In the genomic region with DNA sequence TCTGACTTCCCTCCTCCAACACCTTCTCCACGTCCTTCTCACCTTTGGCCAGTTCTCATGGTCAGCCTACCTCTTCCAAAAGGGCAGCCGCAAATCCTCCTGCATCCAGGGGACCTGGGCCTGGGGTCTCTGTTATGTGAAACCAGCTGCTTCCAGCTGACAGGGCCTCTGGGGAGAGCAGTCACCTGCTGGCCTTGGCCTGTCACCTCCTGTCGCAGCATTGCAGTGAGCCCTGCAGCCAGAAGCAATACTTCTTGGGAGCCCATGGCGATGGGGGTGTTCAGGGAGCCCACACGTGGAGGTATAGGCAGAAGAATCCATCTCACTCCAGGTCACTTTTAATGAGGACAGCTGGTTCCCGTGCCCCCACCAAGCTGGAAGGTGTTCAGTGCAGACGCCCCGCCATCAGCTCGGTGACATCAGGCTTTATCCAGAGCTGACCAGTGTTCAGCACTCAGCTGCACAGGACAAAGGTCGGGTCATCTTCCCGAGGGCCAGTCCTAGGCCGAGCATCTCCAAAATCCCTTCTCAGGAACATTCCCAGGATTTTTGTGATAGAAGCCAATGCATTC, we compare ENCODE assay signal across 2 cellular contexts.
TF ChIP-seq lines count a peak whose summit lies in the region.

No MANE protein-coding gene starts in this region.

TF ChIP-seq in SK-N-SH, 30 proteins besides CTCF, POLR2A, EP300 and RAD21 (continued from another document):
- TF ChIP-seq, protein P1, sequence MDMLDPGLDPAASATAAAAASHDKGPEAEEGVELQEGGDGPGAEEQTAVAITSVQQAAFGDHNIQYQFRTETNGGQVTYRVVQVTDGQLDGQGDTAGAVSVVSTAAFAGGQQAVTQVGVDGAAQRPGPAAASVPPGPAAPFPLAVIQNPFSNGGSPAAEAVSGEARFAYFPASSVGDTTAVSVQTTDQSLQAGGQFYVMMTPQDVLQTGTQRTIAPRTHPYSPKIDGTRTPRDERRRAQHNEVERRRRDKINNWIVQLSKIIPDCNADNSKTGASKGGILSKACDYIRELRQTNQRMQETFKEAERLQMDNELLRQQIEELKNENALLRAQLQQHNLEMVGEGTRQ (IDR thresholded peaks at IDR 0.05; ENCODE audit: borderline replicate concordance, low read depth, low read length) = no peak
- TF ChIP-seq SMC3 (IDR thresholded peaks at IDR 0.05; ENCODE audit: low read depth, low read length) (no peak), POLR2AphosphoS5 (IDR thresholded peaks at IDR 0.05; ENCODE audit: low read depth, low read length) (no peak), TEAD4 (IDR thresholded peaks at IDR 0.05; ENCODE audit: borderline replicate concordance, insufficient read depth) (no peak), NRF1 (IDR thresholded peaks at IDR 0.05; ENCODE audit: low read depth, low read length) (no peak), SIN3A (IDR thresholded peaks at IDR 0.05; ENCODE audit: borderline replicate concordance, low read depth, low read length) (no peak), GATA2 (CRISPR knock-in tag; IDR thresholded peaks at IDR 0.05) (no peak), RCOR1 (IDR thresholded peaks at IDR 0.05; ENCODE audit: low read length) (no peak)

TF ChIP-seq in SK-N-SH treated with all-trans-retinoic acid at 6 μM for 48 hours, 23 proteins besides CTCF, POLR2A, EP300 and RAD21:
- TF ChIP-seq, protein P2, sequence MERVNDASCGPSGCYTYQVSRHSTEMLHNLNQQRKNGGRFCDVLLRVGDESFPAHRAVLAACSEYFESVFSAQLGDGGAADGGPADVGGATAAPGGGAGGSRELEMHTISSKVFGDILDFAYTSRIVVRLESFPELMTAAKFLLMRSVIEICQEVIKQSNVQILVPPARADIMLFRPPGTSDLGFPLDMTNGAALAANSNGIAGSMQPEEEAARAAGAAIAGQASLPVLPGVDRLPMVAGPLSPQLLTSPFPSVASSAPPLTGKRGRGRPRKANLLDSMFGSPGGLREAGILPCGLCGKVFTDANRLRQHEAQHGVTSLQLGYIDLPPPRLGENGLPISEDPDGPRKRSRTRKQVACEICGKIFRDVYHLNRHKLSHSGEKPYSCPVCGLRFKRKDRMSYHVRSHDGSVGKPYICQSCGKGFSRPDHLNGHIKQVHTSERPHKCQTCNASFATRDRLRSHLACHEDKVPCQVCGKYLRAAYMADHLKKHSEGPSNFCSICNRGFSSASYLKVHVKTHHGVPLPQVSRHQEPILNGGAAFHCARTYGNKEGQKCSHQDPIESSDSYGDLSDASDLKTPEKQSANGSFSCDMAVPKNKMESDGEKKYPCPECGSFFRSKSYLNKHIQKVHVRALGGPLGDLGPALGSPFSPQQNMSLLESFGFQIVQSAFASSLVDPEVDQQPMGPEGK (CRISPR knock-in tag; IDR thresholded peaks at IDR 0.05; ENCODE audit: borderline replicate concordance) = no peak
- TF ChIP-seq, protein P3, sequence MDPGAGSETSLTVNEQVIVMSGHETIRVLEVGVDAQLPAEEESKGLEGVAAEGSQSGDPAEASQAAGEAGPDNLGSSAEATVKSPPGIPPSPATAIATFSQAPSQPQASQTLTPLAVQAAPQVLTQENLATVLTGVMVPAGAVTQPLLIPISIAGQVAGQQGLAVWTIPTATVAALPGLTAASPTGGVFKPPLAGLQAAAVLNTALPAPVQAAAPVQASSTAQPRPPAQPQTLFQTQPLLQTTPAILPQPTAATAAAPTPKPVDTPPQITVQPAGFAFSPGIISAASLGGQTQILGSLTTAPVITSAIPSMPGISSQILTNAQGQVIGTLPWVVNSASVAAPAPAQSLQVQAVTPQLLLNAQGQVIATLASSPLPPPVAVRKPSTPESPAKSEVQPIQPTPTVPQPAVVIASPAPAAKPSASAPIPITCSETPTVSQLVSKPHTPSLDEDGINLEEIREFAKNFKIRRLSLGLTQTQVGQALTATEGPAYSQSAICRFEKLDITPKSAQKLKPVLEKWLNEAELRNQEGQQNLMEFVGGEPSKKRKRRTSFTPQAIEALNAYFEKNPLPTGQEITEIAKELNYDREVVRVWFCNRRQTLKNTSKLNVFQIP (CRISPR knock-in tag; IDR thresholded peaks at IDR 0.05; ENCODE audit: borderline replicate concordance, low read depth) = no peak
- TF ChIP-seq ZNF565 (CRISPR knock-in tag; conservative IDR thresholded peaks at IDR 0.05; ENCODE audit: low read depth) (no peak), CSDC2 (CRISPR knock-in tag; IDR thresholded peaks at IDR 0.05) (no peak), ZFP30 (CRISPR knock-in tag; IDR thresholded peaks at IDR 0.05) (no peak), PPARA (CRISPR knock-in tag; IDR thresholded peaks at IDR 0.05; ENCODE audit: borderline replicate concordance) (no peak), ZNF70 (CRISPR knock-in tag; IDR thresholded peaks at IDR 0.05) (no peak), GLIS3 (CRISPR knock-in tag; IDR thresholded peaks at IDR 0.05) (no peak), BACH2 (CRISPR knock-in tag; IDR thresholded peaks at IDR 0.05; ENCODE audit: borderline replicate concordance) (no peak), ARNTL (CRISPR knock-in tag; IDR thresholded peaks at IDR 0.05; ENCODE audit: borderline replicate concordance, low read depth) (no peak), TCF4 (CRISPR knock-in tag; IDR thresholded peaks at IDR 0.05; ENCODE audit: borderline replicate concordance) (no peak), OSR1 (CRISPR knock-in tag; IDR thresholded peaks at IDR 0.05) (no peak), ZC3H10 (CRISPR knock-in tag; IDR thresholded peaks at IDR 0.05) (no peak), SNAI2 (CRISPR knock-in tag; IDR thresholded peaks at IDR 0.05) (no peak), RARB (CRISPR knock-in tag; IDR thresholded peaks at IDR 0.05) (no peak), TOX (CRISPR knock-in tag; IDR thresholded peaks at IDR 0.05; ENCODE audit: borderline replicate concordance) (no peak), ZFP3 (CRISPR knock-in tag; IDR thresholded peaks at IDR 0.05) (no peak)
- TF ChIP-seq, protein P4, sequence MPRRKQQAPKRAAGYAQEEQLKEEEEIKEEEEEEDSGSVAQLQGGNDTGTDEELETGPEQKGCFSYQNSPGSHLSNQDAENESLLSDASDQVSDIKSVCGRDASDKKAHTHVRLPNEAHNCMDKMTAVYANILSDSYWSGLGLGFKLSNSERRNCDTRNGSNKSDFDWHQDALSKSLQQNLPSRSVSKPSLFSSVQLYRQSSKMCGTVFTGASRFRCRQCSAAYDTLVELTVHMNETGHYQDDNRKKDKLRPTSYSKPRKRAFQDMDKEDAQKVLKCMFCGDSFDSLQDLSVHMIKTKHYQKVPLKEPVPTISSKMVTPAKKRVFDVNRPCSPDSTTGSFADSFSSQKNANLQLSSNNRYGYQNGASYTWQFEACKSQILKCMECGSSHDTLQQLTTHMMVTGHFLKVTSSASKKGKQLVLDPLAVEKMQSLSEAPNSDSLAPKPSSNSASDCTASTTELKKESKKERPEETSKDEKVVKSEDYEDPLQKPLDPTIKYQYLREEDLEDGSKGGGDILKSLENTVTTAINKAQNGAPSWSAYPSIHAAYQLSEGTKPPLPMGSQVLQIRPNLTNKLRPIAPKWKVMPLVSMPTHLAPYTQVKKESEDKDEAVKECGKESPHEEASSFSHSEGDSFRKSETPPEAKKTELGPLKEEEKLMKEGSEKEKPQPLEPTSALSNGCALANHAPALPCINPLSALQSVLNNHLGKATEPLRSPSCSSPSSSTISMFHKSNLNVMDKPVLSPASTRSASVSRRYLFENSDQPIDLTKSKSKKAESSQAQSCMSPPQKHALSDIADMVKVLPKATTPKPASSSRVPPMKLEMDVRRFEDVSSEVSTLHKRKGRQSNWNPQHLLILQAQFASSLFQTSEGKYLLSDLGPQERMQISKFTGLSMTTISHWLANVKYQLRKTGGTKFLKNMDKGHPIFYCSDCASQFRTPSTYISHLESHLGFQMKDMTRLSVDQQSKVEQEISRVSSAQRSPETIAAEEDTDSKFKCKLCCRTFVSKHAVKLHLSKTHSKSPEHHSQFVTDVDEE (CRISPR knock-in tag; IDR thresholded peaks at IDR 0.05) = no peak
- TF ChIP-seq, protein P5, sequence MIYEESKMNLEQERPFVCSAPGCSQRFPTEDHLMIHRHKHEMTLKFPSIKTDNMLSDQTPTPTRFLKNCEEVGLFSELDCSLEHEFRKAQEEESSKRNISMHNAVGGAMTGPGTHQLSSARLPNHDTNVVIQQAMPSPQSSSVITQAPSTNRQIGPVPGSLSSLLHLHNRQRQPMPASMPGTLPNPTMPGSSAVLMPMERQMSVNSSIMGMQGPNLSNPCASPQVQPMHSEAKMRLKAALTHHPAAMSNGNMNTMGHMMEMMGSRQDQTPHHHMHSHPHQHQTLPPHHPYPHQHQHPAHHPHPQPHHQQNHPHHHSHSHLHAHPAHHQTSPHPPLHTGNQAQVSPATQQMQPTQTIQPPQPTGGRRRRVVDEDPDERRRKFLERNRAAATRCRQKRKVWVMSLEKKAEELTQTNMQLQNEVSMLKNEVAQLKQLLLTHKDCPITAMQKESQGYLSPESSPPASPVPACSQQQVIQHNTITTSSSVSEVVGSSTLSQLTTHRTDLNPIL (CRISPR knock-in tag; IDR thresholded peaks at IDR 0.05; ENCODE audit: low read depth) = no peak
